Comparison of ENCODE assay signal across 10 cellular contexts in genomic region chr1:113912594-113913311, GRCh38. TPM values are rescaled to one million over a fixed set of nuclear protein-coding genes. Genes with fewer than 3 reads are reported as not detected.
DNase-seq lines count a peak whose midpoint lies in the region; ATAC-seq, FAIRE-seq and TF ChIP-seq lines count a peak whose summit lies in the region.
"Had no signal": no experiment of that assay in that cellular context is flagged by ENCODE, and none has a peak within 500 bp of the region (broad histone marks: within the 10 kb centered on the region; RNA-seq: fewer than 3 reads in every experiment).

No MANE protein-coding gene starts in this region.

- no peak overlapping the region for H3K23ac ChIP-seq in IMR-90 (ENCODE audit: low read depth, low read length)

- no peak for TF ChIP-seq EP300 in stomach (IDR thresholded peaks at IDR 0.05)

- H2BK15ac ChIP-seq in IMR-90 (ENCODE audit: low read depth, low read length): no peak overlapping the region; the same call in 1 of the 3 replicates

- H3K79me1 ChIP-seq in IMR-90 (ENCODE audit: low read depth in 1 of 2, low read length in 2 of 2): peaks cover 6 to 36% of the 10 kb centered on the region in 2 experiments; a peak in 2 of 4 replicates

- ATAC-seq in IMR-90 (ENCODE audit: low read depth) (peak; percentile 97), GM18502 (IDR thresholded peaks at IDR 0.05; ENCODE audit: poor library complexity, unreplicated experiment) (no peak)
- ATAC-seq: activated CD4-positive, CD25-positive, alpha-beta regulatory T cell treated with anti-CD3 and anti-CD28 coated beads, Interleukin-2, amount 50 U/mL, for 24 hours had no signal

- CTCF ChIA-PET in IMR-90 (lab: Yijun Ruan, JAX): no interaction called here

- no peaks in the 10 kb centered on the region for H4K20me1 ChIP-seq in IMR-90 (ENCODE audit: insufficient read depth, low read length)
- no peaks in the 10 kb centered on the region for H4K20me1 ChIP-seq in hepatocyte (ENCODE audit: insufficient read depth, poor library complexity, severe bottlenecking)

- H4K5ac ChIP-seq in IMR-90 (ENCODE audit: low read depth, low read length): peak overlapping the region; percentile 72

- H3K27me3 ChIP-seq in IMR-90 (ENCODE audit: control insufficient read depth, insufficient read depth, low read length) (no peaks in the 10 kb centered on the region), ascending aorta (no peaks in the 10 kb centered on the region), hepatocyte (no peaks in the 10 kb centered on the region), stomach (no peaks in the 10 kb centered on the region)
- H3K27me3 ChIP-seq: neutrophil had no signal

- H2AK5ac ChIP-seq in IMR-90 (ENCODE audit: low read depth, low read length): no peak overlapping the region

- H3K79me2 ChIP-seq in hepatocyte: no peaks in the 10 kb centered on the region

- H2BK120ac ChIP-seq in IMR-90 (ENCODE audit: low read depth, low read length): peak overlapping the region; percentile 86

- intact Hi-C loops in IMR-90 (cut with micrococcal nuclease) (loop anchor here (2.0 kb wide), 1 partner anchor 16 kb away; the partner anchor contains the start of gene HIPK1), ascending aorta (cut with DNase I) (no loop called here), stomach (cut with DNase I; ENCODE audit: low total_unique reads) (no loop called here)

- H3K18ac ChIP-seq in IMR-90 (ENCODE audit: low read depth, low read length): peak overlapping the region; percentile 66

- peak overlapping the region; percentile 74 for H2BK20ac ChIP-seq in IMR-90 (ENCODE audit: low read depth, low read length)

- peak overlapping the region in 1 of 2 experiments; percentile 82; a peak in 2 of 4 replicates for H4K8ac ChIP-seq in IMR-90 (ENCODE audit: low read depth in 2 of 2, low read length in 2 of 2)

- no peaks in the 10 kb centered on the region for H3K9me2 ChIP-seq in hepatocyte (replicated peaks; ENCODE audit: insufficient read depth)

- POLR2A ChIA-PET in IMR-90 (lab: Charles Lee; ENCODE audit: unreplicated experiment): interaction anchor here (0.5 to 1.4 kb wide), 2 partner anchors 9 to 36 kb away, joined by 4 to 6 read pairs; partner anchors contain the start of gene AP4B1

- peak overlapping the region; percentile 59 for H2BK5ac ChIP-seq in IMR-90 (ENCODE audit: low read depth, low read length, poor library complexity, severe bottlenecking)

- H3K9me3 ChIP-seq in IMR-90 (ENCODE audit: control insufficient read depth, insufficient read depth, low read length) (no peaks in the 10 kb centered on the region), ascending aorta (no peaks in the 10 kb centered on the region), hepatocyte (ENCODE audit: low read depth) (no peaks in the 10 kb centered on the region), stomach (no peaks in the 10 kb centered on the region)
- H3K9me3 ChIP-seq: neutrophil had no signal

- H4K91ac ChIP-seq in IMR-90 (ENCODE audit: insufficient read depth, low read depth, low read length): peak overlapping the region; percentile 25

- TF ChIP-seq CTCF in IMR-90 (conservative IDR thresholded peaks at IDR 0.05; ENCODE audit: low read depth, low read length) (no peak), ascending aorta (IDR thresholded peaks at IDR 0.05) (no peak), hepatocyte (IDR thresholded peaks at IDR 0.05; ENCODE audit: poor library complexity) (no peak), stomach (IDR thresholded peaks at IDR 0.05) (no peak)

- H3K4me3 ChIP-seq in IMR-90 (ENCODE audit: insufficient read depth, low read depth, low read length) (no peak overlapping the region), ascending aorta (no peak overlapping the region), hepatocyte (no peak overlapping the region), stomach (no peak overlapping the region)

- BruUV-seq in IMR-90 (replicated peaks; lab: Mats Ljungman, UMichigan): no TSS peak

- TF ChIP-seq RAD21 in IMR-90 (IDR thresholded peaks at IDR 0.05; ENCODE audit: low read length): no peak

- 13% methylated on average over 2 of the region's 6 CpGs; no CpG with 5 or more reads in 1 of the 2 experiments for WGBS in IMR-90 (ENCODE audit: extremely low coverage in 2 of 2, insufficient read length in 1 of 2), 2 experiments
- WGBS in hepatocyte (ENCODE audit: low lambda C conversion rate, missing lambda C conversion rate): 82% methylated on average over 6 of the region's 6 CpGs
- WGBS in stomach, 5 donors: 34 to 63% (median 59%) methylated on average over 6 of the region's 6 CpGs

- H3K4me2 ChIP-seq in IMR-90 (ENCODE audit: low read depth, low read length) (peak overlapping the region; percentile 74), hepatocyte (no peak overlapping the region)

- H3K4me1 ChIP-seq in IMR-90 (ENCODE audit: control insufficient read depth, insufficient read depth, low read length) (peaks cover 7% of the 10 kb centered on the region), ascending aorta (peaks cover 0 to 7% of the 10 kb centered on the region in 2 donors), hepatocyte (ENCODE audit: insufficient read depth) (no peaks in the 10 kb centered on the region), stomach (peaks cover 0 to 13% (median 5%) of the 10 kb centered on the region in 4 donors)

- H3K9ac ChIP-seq in IMR-90 (ENCODE audit: low read depth, low read length): no peak overlapping the region; the same call in 1 of the 2 replicates

- peak overlapping the region; percentile 75 for H2AK9ac ChIP-seq in IMR-90 (replicated peaks; ENCODE audit: low read depth, low read length, poor library complexity)

- H2AFZ ChIP-seq in IMR-90 (replicated peaks; ENCODE audit: low read length, poor library complexity): peak overlapping the region; percentile 72
- no peak overlapping the region for H2AFZ ChIP-seq in hepatocyte

- FAIRE-seq in RCC 7860 (lab: Jason Lieb, UNC): no peak

- peak overlapping the region; percentile 83; the same call in 1 of the 2 replicates for H3K27ac ChIP-seq in IMR-90 (ENCODE audit: insufficient read depth, low read length)
- H3K27ac ChIP-seq in ascending aorta: peak overlapping the region; percentile 49 to 60
- no peak overlapping the region for H3K27ac ChIP-seq in hepatocyte
- peak overlapping the region; percentile 13 to 59 (median 38) for H3K27ac ChIP-seq in stomach
- H3K27ac ChIP-seq: neutrophil had no signal

- in situ Hi-C loops in IMR-90 (cut with MboI; ENCODE audit: low sequenced_read_pairs): loop anchor here (25.0 kb wide), 1 partner anchor 775 kb away; no protein-coding TSS in a partner anchor

- H3K14ac ChIP-seq in IMR-90 (replicated peaks; ENCODE audit: low read depth, low read length): peak overlapping the region; percentile 7

- H3K9me1 ChIP-seq in IMR-90 (ENCODE audit: insufficient read depth, low read length): peaks cover 9% of the 10 kb centered on the region

- peak; percentile 88 for DNase-seq in IMR-90
- no peak for DNase-seq in ascending aorta (ENCODE audit: low spot score in 2 of 2)
- DNase-seq in hepatocyte (ENCODE audit: low spot score): peak; percentile 16
- no peak for DNase-seq in stomach
- DNase-seq in RCC 7860 (ENCODE audit: low spot score): no peak
- DNase-seq in NCI-H526 (lab: John Stamatoyannopoulos, UW): no peak
- no peak for DNase-seq in Kasumi-1 (lab: John Stamatoyannopoulos, UW)

- H3K56ac ChIP-seq in IMR-90 (ENCODE audit: extremely low read depth, insufficient read depth, low read length): peak overlapping the region; percentile 14; the same call in 1 of the 2 replicates

- TF ChIP-seq POLR2A in IMR-90 (IDR thresholded peaks at IDR 0.05; ENCODE audit: low read depth, low read length) (no peak), stomach (IDR thresholded peaks at IDR 0.05) (no peak)

- dilution Hi-C loops in IMR-90 (cut with HindIII; ENCODE audit: low sequenced_read_pairs, unreplicated experiment): no loop called here

- peak overlapping the region; percentile 77 for H3K4ac ChIP-seq in IMR-90 (ENCODE audit: low read depth, low read length)

- H3K36me3 ChIP-seq in IMR-90 (ENCODE audit: control insufficient read depth, insufficient read depth, low read length) (peaks cover 13% of the 10 kb centered on the region), ascending aorta (peaks cover 16 to 23% of the 10 kb centered on the region in 2 donors), hepatocyte (replicated peaks; ENCODE audit: insufficient read depth, low read depth) (no peaks in the 10 kb centered on the region), stomach (peaks cover 6 to 45% (median 43%) of the 10 kb centered on the region in 4 donors)

RNA-seq across cellular contexts. Expression of gene DCLRE1B, which starts 7.6 kb away (rescaled TPM):
- 6.1 TPM in 2 replicates for total RNA-seq in IMR-90 (2012; rRNA removed)
- polyA plus RNA-seq in IMR-90 (2012; rRNA removed): 4.4 and 4.9 TPM in 2 replicates
- 2.6 and 2.7 TPM in 2 replicates for polyA plus RNA-seq in IMR-90 (2012; cell fraction: cytosol; rRNA removed)
- polyA plus RNA-seq in IMR-90 (2012; cell fraction: nucleus; rRNA removed; ENCODE audit: low replicate concordance): 1.1 and 1.4 TPM in 2 replicates
- total RNA-seq in ascending aorta: 1.9 TPM
- 6.0 and 6.6 TPM in 2 replicates for total RNA-seq in hepatocyte
- polyA plus RNA-seq in hepatocyte: 3.6 and 4.6 TPM in 2 replicates
- total RNA-seq in stomach: 1 to 10 TPM in 2 of 5 donors, under 1 TPM in 1, not detected in 2; 0.45 to 3.9 (median 3.0) TPM
- 1 to 10 TPM; 1.2 to 2.2 (median 1.6) TPM for polyA plus RNA-seq in stomach

RNA-seq across cellular contexts. Expression of gene AP4B1, which starts 8.2 kb away (rescaled TPM):
- total RNA-seq in IMR-90 (2012; rRNA removed) (16.7 and 18.1 TPM in 2 replicates), ascending aorta (3.2 TPM), hepatocyte (9.8 and 11.4 TPM in 2 replicates), stomach (10 to 100 TPM in 3 of 5 donors, 1 to 10 TPM in 2; 4.0 to 34.0 (median 11.7) TPM)
- polyA plus RNA-seq in IMR-90 (2012; rRNA removed) (11.7 and 15.6 TPM in 2 replicates), hepatocyte (11.1 and 12.0 TPM in 2 replicates), stomach (10 to 100 TPM in 2 of 3 donors, 1 to 10 TPM in 1; 8.8 to 21.5 (median 11.8) TPM)
- polyA plus RNA-seq in IMR-90 (2012; cell fraction: cytosol; rRNA removed): 2.7 and 6.6 TPM in 2 replicates
- 9.4 and 58.1 TPM in 2 replicates for polyA plus RNA-seq in IMR-90 (2012; cell fraction: nucleus; rRNA removed; ENCODE audit: low replicate concordance)

RNA-seq across cellular contexts. Expression of gene HIPK1, which starts 16.4 kb away (rescaled TPM):
- total RNA-seq in IMR-90 (2012; rRNA removed) (25.3 and 33.9 TPM in 2 replicates), ascending aorta (41.7 TPM), hepatocyte (31.6 and 34.1 TPM in 2 replicates), stomach (10 to 100 TPM; 22.0 to 70.3 (median 42.0) TPM)
- polyA plus RNA-seq in IMR-90 (2012; rRNA removed) (15.1 and 15.3 TPM in 2 replicates), hepatocyte (8.7 and 12.1 TPM in 2 replicates), stomach (10 to 100 TPM in 2 of 3 donors, 1 to 10 TPM in 1; 8.7 to 22.6 (median 12.8) TPM)
- 3.0 and 9.2 TPM in 2 replicates for polyA plus RNA-seq in IMR-90 (2012; cell fraction: cytosol; rRNA removed)
- polyA plus RNA-seq in IMR-90 (2012; cell fraction: nucleus; rRNA removed; ENCODE audit: low replicate concordance): 17.7 and 21.3 TPM in 2 replicates

RNA-seq across cellular contexts. Expression of gene BCL2L15, which starts 25.4 kb away (rescaled TPM):
- total RNA-seq in IMR-90 (2012; rRNA removed): under 0.01 TPM in 2 replicates
- polyA plus RNA-seq in IMR-90 (2012; rRNA removed): 0.15 and 0.22 TPM in 2 replicates
- polyA plus RNA-seq in IMR-90 (2012; cell fraction: cytosol; rRNA removed): not detected in 2 replicates
- polyA plus RNA-seq in IMR-90 (2012; cell fraction: nucleus; rRNA removed; ENCODE audit: low replicate concordance): 0.09 and 0.37 TPM in 2 replicates
- total RNA-seq in ascending aorta: not detected
- 0.80 and 3.0 TPM in 2 replicates for total RNA-seq in hepatocyte
- polyA plus RNA-seq in hepatocyte: 0.66 and 0.84 TPM in 2 replicates
- 100 to 1,000 TPM in 1 of 5 donors, 10 to 100 TPM in 4; 33.3 to 425 (median 46.0) TPM for total RNA-seq in stomach
- 10 to 100 TPM; 11.3 to 34.1 (median 22.1) TPM for polyA plus RNA-seq in stomach

RNA-seq across cellular contexts. Expression of gene PTPN22, which starts 41.2 kb away (rescaled TPM):
- total RNA-seq in IMR-90 (2012; rRNA removed) (0.18 and 0.28 TPM in 2 replicates), ascending aorta (2.3 TPM), hepatocyte (0.17 TPM in 1 of 2 replicates, not detected in the other), stomach (1 to 10 TPM in 4 of 5 donors, not detected in 1; 1.7 to 8.5 (median 4.2) TPM)
- polyA plus RNA-seq in IMR-90 (2012; rRNA removed) (0.07 and 0.14 TPM in 2 replicates), hepatocyte (0.47 TPM in 1 of 2 replicates, not detected in the other), stomach (1 to 10 TPM in 2 of 3 donors, under 1 TPM in 1; 0.93 to 2.1 (median 1.6) TPM)
- polyA plus RNA-seq in IMR-90 (2012; cell fraction: cytosol; rRNA removed): 0.01 TPM in 1 of 2 replicates, not detected in the other
- 0.02 and 0.32 TPM in 2 replicates for polyA plus RNA-seq in IMR-90 (2012; cell fraction: nucleus; rRNA removed; ENCODE audit: low replicate concordance)

Comparison
In these comparisons a context has a peak if more than half of its experiments do, and no peak if none do; other contexts are left out.
1. DNase-seq: peak in IMR-90 (single experiment) and hepatocyte (single experiment); none in ascending aorta (0 of 2), stomach (single experiment), RCC 7860 (single experiment), NCI-H526 (0 of 2) and Kasumi-1 (0 of 2).